22 cellular contexts compared by ENCODE assay signal in the genomic region with DNA sequence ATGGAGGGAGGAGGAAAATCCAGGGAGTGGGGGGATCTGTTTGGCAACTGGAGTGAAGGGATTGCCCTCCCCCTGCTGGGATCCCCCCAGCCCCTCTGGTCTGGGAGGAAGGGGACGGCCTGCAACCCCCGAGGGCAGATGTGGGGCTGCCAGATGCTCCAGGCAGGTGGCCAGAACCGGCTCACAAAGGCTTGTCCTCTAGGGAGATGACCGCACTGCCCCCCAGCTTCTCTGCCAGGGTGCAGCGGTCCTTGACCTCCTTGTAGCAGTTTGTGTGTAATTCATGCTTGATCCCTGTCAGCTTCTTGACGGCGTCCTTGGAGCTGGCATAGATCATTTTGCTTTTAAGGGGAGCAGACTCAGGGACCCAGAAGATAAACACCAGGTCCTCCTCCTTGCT.
DNase-seq lines count a peak whose midpoint lies in the region; ATAC-seq and TF ChIP-seq lines count a peak whose summit lies in the region.
"Had no signal": no experiment of that assay in that cellular context is flagged by ENCODE, and none has a peak within 500 bp of the region (broad histone marks: within the 10 kb centered on the region; RNA-seq: fewer than 3 reads in every experiment).

No MANE protein-coding gene starts in this region.

- no peak overlapping the region for H3K9ac ChIP-seq in mesendoderm (ENCODE audit: low read length)
- H3K9ac ChIP-seq: SK-N-SH had no signal

- H3K4me3 ChIP-seq in right atrium auricular region = no peak overlapping the region
- H3K4me3 ChIP-seq in WERI-Rb-1 (ENCODE audit: low read depth, low read length) = no peak overlapping the region
- no peak overlapping the region for H3K4me3 ChIP-seq in mesendoderm (ENCODE audit: low read length)
- no peak overlapping the region for H3K4me3 ChIP-seq in A673 (ENCODE audit: low read depth, low read length, poor library complexity, severe bottlenecking)
- H3K4me3 ChIP-seq: K562, MG63 had no signal

- H3K18ac ChIP-seq in mesendoderm (ENCODE audit: low read length) = no peak overlapping the region

- DNase-seq in left ventricle myocardium superior (no peak), right atrium auricular region (ENCODE audit: low spot score) (no peak), WERI-Rb-1 (peak; percentile 60), mesendoderm (no peak), A673 (ENCODE audit: low spot score) (no peak), ecto neural progenitor cell (ENCODE audit: low spot score) (no peak)
- DNase-seq in activated T-cell treated with anti-CD3 and anti-CD28 coated beads, Interleukin-2, amount 50 U/mL, for 24 hours = no peak
- DNase-seq: 8988T, AML-193, DMS53, GDM1, GOT3, MG63, NCI-H1417, NCI-H1694 treated with DMSO at 0.1 percent for 48 hours, NCI-H2081 treated with DMSO at 0.1 percent for 48 hours, NCI-H2171 treated with DMSO at 0.1 percent for 48 hours, NCI-H526, SIG-M5, SK-N-SH had no signal

- H2AK5ac ChIP-seq in mesendoderm (ENCODE audit: low read length) = peak overlapping the region; percentile 40

- ATAC-seq in left ventricle myocardium superior = peak; percentile 25
- ATAC-seq: K562 had no signal

- H3K27me3 ChIP-seq in right atrium auricular region (no peaks in the 10 kb centered on the region), WERI-Rb-1 (ENCODE audit: insufficient read depth, low read depth, severe bottlenecking) (no peaks in the 10 kb centered on the region), mesendoderm (ENCODE audit: insufficient read depth, low read length, poor library complexity) (no peaks in the 10 kb centered on the region), A673 (replicated peaks; ENCODE audit: insufficient read depth, low read depth, low read length, poor library complexity) (no peaks in the 10 kb centered on the region)
- H3K27me3 ChIP-seq: MG63 had no signal

- no TSS peak for BruUV-seq in A673 (replicated peaks; lab: Mats Ljungman, UMichigan)

- H3K23ac ChIP-seq in mesendoderm (ENCODE audit: low read length) = no peak overlapping the region

- intact Hi-C loops in left ventricle myocardium superior (cut with micrococcal nuclease) = no loop called here
- intact Hi-C loops in A673 (cut with micrococcal nuclease; ENCODE audit: unreplicated experiment) = no loop called here

- no peak overlapping the region for H4K5ac ChIP-seq in mesendoderm (ENCODE audit: low read length)

- no peaks in the 10 kb centered on the region for H3K4me1 Mint-ChIP-seq in activated T-cell treated with anti-CD3 and anti-CD28 coated beads, Interleukin-2, amount 50 U/mL, for 24 hours (ENCODE audit: low read depth)

- no peaks in the 10 kb centered on the region for H3K79me1 ChIP-seq in mesendoderm (ENCODE audit: low read length)

- no peak overlapping the region for H2BK120ac ChIP-seq in mesendoderm (ENCODE audit: low read depth, low read length)

- peaks cover 19% of the 10 kb centered on the region for H3K27me3 Mint-ChIP-seq in activated T-cell treated with anti-CD3 and anti-CD28 coated beads, Interleukin-2, amount 50 U/mL, for 24 hours

- H3K4me1 ChIP-seq in right atrium auricular region (no peaks in the 10 kb centered on the region), mesendoderm (ENCODE audit: control insufficient read depth, low read depth, low read length) (peaks cover 17% of the 10 kb centered on the region), A673 (ENCODE audit: insufficient read depth, low read length, poor library complexity, severe bottlenecking) (peaks cover 17% of the 10 kb centered on the region)

- H3K36me3 ChIP-seq in right atrium auricular region = no peaks in the 10 kb centered on the region
- no peaks in the 10 kb centered on the region for H3K36me3 ChIP-seq in WERI-Rb-1
- H3K36me3 ChIP-seq in mesendoderm (ENCODE audit: control insufficient read depth, insufficient read depth, low read length) = no peaks in the 10 kb centered on the region
- no peaks in the 10 kb centered on the region for H3K36me3 ChIP-seq in A673 (ENCODE audit: insufficient read depth, low read length, poor library complexity, severe bottlenecking)
- H3K36me3 ChIP-seq: MG63 had no signal

- no peaks in the 10 kb centered on the region for H3K9me3 Mint-ChIP-seq in activated T-cell treated with anti-CD3 and anti-CD28 coated beads, Interleukin-2, amount 50 U/mL, for 24 hours

- H3K4ac ChIP-seq in mesendoderm (ENCODE audit: low read depth, low read length) = no peak overlapping the region

- peaks cover 3% of the 10 kb centered on the region for H3K79me2 ChIP-seq in mesendoderm (ENCODE audit: control insufficient read depth, insufficient read depth, low read length)

- CTCF ChIA-PET in A673 (lab: Charles Lee) = no interaction called here

- TF ChIP-seq CTCF in right atrium auricular region (IDR thresholded peaks at IDR 0.05) (no peak), WERI-Rb-1 (IDR thresholded peaks at IDR 0.05; ENCODE audit: low read depth, low read length) (0 out of 2 replicates have a peak, but pooled peaks have one; percentile 4), A673 (conservative IDR thresholded peaks at IDR 0.05; ENCODE audit: low read depth, low read length) (no peak)

- H3K56ac ChIP-seq in mesendoderm (ENCODE audit: low read length) = peak overlapping the region; percentile 6

- H3K4me2 ChIP-seq in mesendoderm (ENCODE audit: low read length) = no peak overlapping the region
- H3K4me2 ChIP-seq: SK-N-SH had no signal

- H3K36me3 Mint-ChIP-seq in activated T-cell treated with anti-CD3 and anti-CD28 coated beads, Interleukin-2, amount 50 U/mL, for 24 hours (ENCODE audit: low read depth) = no peaks in the 10 kb centered on the region

- no peak overlapping the region for H3K4me3 Mint-ChIP-seq in activated T-cell treated with anti-CD3 and anti-CD28 coated beads, Interleukin-2, amount 50 U/mL, for 24 hours

- no peak overlapping the region for H4K8ac ChIP-seq in mesendoderm (ENCODE audit: low read depth, low read length)

- no peak overlapping the region for H2BK15ac ChIP-seq in mesendoderm (replicated peaks; ENCODE audit: low read depth)

- no peak overlapping the region for H2BK5ac ChIP-seq in mesendoderm (ENCODE audit: low read length)

- POLR2A ChIA-PET in A673 (lab: Charles Lee; ENCODE audit: low non-redundant PET) = no interaction called here

- WGBS in mesendoderm (ENCODE audit: extremely low coverage, insufficient coverage, low lambda C conversion rate) = no CpG with 5 or more reads among the region's 7 CpGs

- H3K27ac Mint-ChIP-seq in activated T-cell treated with anti-CD3 and anti-CD28 coated beads, Interleukin-2, amount 50 U/mL, for 24 hours = no peak overlapping the region

- H3K27ac ChIP-seq in right atrium auricular region (no peak overlapping the region), WERI-Rb-1 (no peak overlapping the region), mesendoderm (ENCODE audit: low read depth, low read length) (no peak overlapping the region), A673 (ENCODE audit: low read depth, low read length, poor library complexity, severe bottlenecking) (no peak overlapping the region)
- H3K27ac ChIP-seq: RWPE1 had no signal

- H3K9me3 ChIP-seq in right atrium auricular region (no peaks in the 10 kb centered on the region), WERI-Rb-1 (ENCODE audit: severe bottlenecking) (no peaks in the 10 kb centered on the region), A673 (ENCODE audit: low read depth, low read length, poor library complexity, severe bottlenecking) (no peaks in the 10 kb centered on the region)
- H3K9me3 ChIP-seq: MG63, SK-N-SH had no signal
